In genomic region chr6:36666726-36667591, GRCh38 we compare ENCODE assay signal across 8 cellular contexts. TPM values are rescaled to one million over a fixed set of nuclear protein-coding genes. Genes with fewer than 3 reads are reported as not detected.
DNase-seq lines count a peak whose midpoint lies in the region; ATAC-seq, FAIRE-seq and TF ChIP-seq lines count a peak whose summit lies in the region.

No MANE protein-coding gene starts in this region.

- DNase-seq in COLO829 (ENCODE audit: low spot score) = peak; percentile 83
- DNase-seq in NCI-H774 (lab: John Stamatoyannopoulos, UW) = peak; percentile 63
- peak; percentile 97 for DNase-seq in choroid plexus epithelial cell (ENCODE audit: low read depth)
- peak; percentile 93 for DNase-seq in HepG2 (ENCODE audit: low spot score)
- peak; percentile 85 to 89 for DNase-seq in tibial artery
- no peak for DNase-seq in activated CD8-positive, alpha-beta T cell treated with anti-CD3 and anti-CD28 coated beads, Interleukin-2, amount 10 ng/mL, durations not matched to agents 7 days and 5 days

- TF ChIP-seq EP300 in HepG2 (IDR thresholded peaks at IDR 0.05; ENCODE audit: low read depth in 2 of 2, low read length in 2 of 2) (peak; percentile 36 to 80; a peak in 2 of 4 replicates), HepG2 (CRISPR knock-in tag; IDR thresholded peaks at IDR 0.05; ENCODE audit: borderline replicate concordance) (peak; percentile 91)

- H3K36me3 Mint-ChIP-seq in activated CD8-positive, alpha-beta T cell treated with anti-CD3 and anti-CD28 coated beads, Interleukin-2, amount 10 ng/mL, durations not matched to agents 7 days and 5 days (ENCODE audit: low read depth) = no peaks in the 10 kb centered on the region

- H3K9ac ChIP-seq in HepG2 (ENCODE audit: insufficient read depth, low read depth, low read length) = peak overlapping the region; percentile 61

- no peaks in the 10 kb centered on the region for H3K9me3 Mint-ChIP-seq in activated CD8-positive, alpha-beta T cell treated with anti-CD3 and anti-CD28 coated beads, Interleukin-2, amount 10 ng/mL, durations not matched to agents 7 days and 5 days (ENCODE audit: insufficient read depth)

- BruUV-seq in HepG2 (replicated peaks; lab: Mats Ljungman, UMichigan) = TSS peak; percentile 99

- peak; percentile 43 to 66; a peak in 2 of 4 replicates for TF ChIP-seq POLR2A in HepG2 (IDR thresholded peaks at IDR 0.05; ENCODE audit: insufficient read depth in 1 of 2, low read depth in 2 of 2, low read length in 2 of 2)

- H3K4me3 ChIP-seq in choroid plexus epithelial cell (ENCODE audit: low read depth, low read length) = no peak overlapping the region
- H3K4me3 ChIP-seq in HepG2 (replicated peaks in 1 of 3; ENCODE audit: insufficient read depth in 1 of 3, low read depth in 2 of 3, low read length in 3 of 3) = no peak overlapping the region
- H3K4me3 ChIP-seq in tibial artery = no peak overlapping the region

- 0 out of 2 replicates have a peak, but pooled peaks have one; percentile 31 for TF ChIP-seq RAD21 in HepG2 (CRISPR knock-in tag; IDR thresholded peaks at IDR 0.05)

- intact Hi-C loops in HepG2 (cut with micrococcal nuclease; ENCODE audit: unreplicated experiment) (no loop called here), tibial artery (cut with DNase I; ENCODE audit: low total_unique reads) (no loop called here)

- H3K4me1 ChIP-seq in HepG2 (ENCODE audit: insufficient read depth, low read length) = peaks cover 89% of the 10 kb centered on the region
- peaks cover 0 to 16% (median 10%) of the 10 kb centered on the region in 4 donors for H3K4me1 ChIP-seq in tibial artery

- 18% methylated on average over 10 of the region's 10 CpGs for WGBS in HepG2 (ENCODE audit: low lambda C conversion rate)

- H4K20me1 ChIP-seq in HepG2 (ENCODE audit: insufficient read depth, low read length) = no peaks in the 10 kb centered on the region

- H3K36me3 ChIP-seq in HepG2 (replicated peaks in 1 of 2; ENCODE audit: control insufficient read depth in 1 of 2, insufficient read depth in 2 of 2, low read length in 2 of 2) (no peaks in the 10 kb centered on the region), tibial artery (no peaks in the 10 kb centered on the region)

- ATAC-seq in GM19452 (IDR thresholded peaks at IDR 0.05; ENCODE audit: unreplicated experiment) (peak; percentile 81), HG03520 (IDR thresholded peaks at IDR 0.05; ENCODE audit: unreplicated experiment) (peak; percentile 71), HepG2 (peak; percentile 90)
- no peak for ATAC-seq in activated CD8-positive, alpha-beta T cell treated with anti-CD3 and anti-CD28 coated beads, Interleukin-2, amount 10 ng/mL, durations not matched to agents 7 days and 5 days

- POLR2A ChIA-PET in HepG2 (lab: Yijun Ruan, JAX) = interaction anchor here (0.8 to 8.1 kb wide), 16 partner anchors 11 to 226 kb away, joined by 3 to 383 read pairs (median 4); partner anchors contain the start of gene CDKN1A
- POLR2A ChIA-PET in activated CD8-positive, alpha-beta T cell treated with anti-CD3 and anti-CD28 coated beads, Interleukin-2, amount 10 ng/mL, durations not matched to agents 7 days and 5 days (lab: Charles Lee) = interaction anchor here (1.3 kb wide), 1 partner anchor 11 kb away, joined by 4 read pairs; the partner anchor contains the start of gene CDKN1A

- CTCF ChIA-PET in HepG2 (lab: Yijun Ruan, JAX; ENCODE audit: low intra/inter-chr PET ratio, low total read pairs) = no interaction called here
- CTCF ChIA-PET in activated CD8-positive, alpha-beta T cell treated with anti-CD3 and anti-CD28 coated beads, Interleukin-2, amount 10 ng/mL, durations not matched to agents 7 days and 5 days (lab: Charles Lee) = interaction anchor here (0.8 to 1.2 kb wide), 6 partner anchors 10 to 89 kb away, joined by 3 to 4 read pairs (median 3); partner anchors contain the start of gene CDKN1A

- H3K27me3 Mint-ChIP-seq in activated CD8-positive, alpha-beta T cell treated with anti-CD3 and anti-CD28 coated beads, Interleukin-2, amount 10 ng/mL, durations not matched to agents 7 days and 5 days (ENCODE audit: low read depth) = peaks cover 5% of the 10 kb centered on the region

- TF ChIP-seq CTCF in choroid plexus epithelial cell (conservative IDR thresholded peaks at IDR 0.05; ENCODE audit: low read depth, low read length) = peak; percentile 11
- peak; percentile 55 for TF ChIP-seq CTCF in HepG2 (CRISPR knock-in tag; IDR thresholded peaks at IDR 0.05)
- no peak for TF ChIP-seq CTCF in tibial artery (IDR thresholded peaks at IDR 0.05)

- no peak overlapping the region for H2AFZ ChIP-seq in HepG2 (ENCODE audit: low read length)

- H3K9me3 ChIP-seq in HepG2 (ENCODE audit: low read length) (no peaks in the 10 kb centered on the region), tibial artery (no peaks in the 10 kb centered on the region)

- H3K27ac ChIP-seq in HepG2 (ENCODE audit: extremely low read length, insufficient read depth, low read length) (peak overlapping the region; percentile 77), tibial artery (peak overlapping the region; percentile 4 to 14)

- H3K27me3 ChIP-seq in HepG2 (ENCODE audit: control insufficient read depth in 1 of 2, insufficient read depth in 2 of 2, low read length in 2 of 2) (peaks cover 0 to 9% of the 10 kb centered on the region in 2 experiments; a peak in 2 of 5 replicates), tibial artery (peaks cover 0 to 2% of the 10 kb centered on the region in 2 donors)

- H3K4me1 Mint-ChIP-seq in activated CD8-positive, alpha-beta T cell treated with anti-CD3 and anti-CD28 coated beads, Interleukin-2, amount 10 ng/mL, durations not matched to agents 7 days and 5 days (ENCODE audit: low read depth) = peaks cover 21% of the 10 kb centered on the region

- no peak overlapping the region for H3K4me3 Mint-ChIP-seq in activated CD8-positive, alpha-beta T cell treated with anti-CD3 and anti-CD28 coated beads, Interleukin-2, amount 10 ng/mL, durations not matched to agents 7 days and 5 days

- FAIRE-seq in HepG2 (lab: Jason Lieb, UNC) = peak; percentile 77

- peak overlapping the region; percentile 46 for H3K4me2 ChIP-seq in HepG2 (ENCODE audit: low read depth, low read length)

- in situ Hi-C loops in HepG2 (cut with HindIII; ENCODE audit: extremely low pct_ligation_motif_present, low pct_unique_long_range_greater_than_20kb) = no loop called here

- H3K27ac Mint-ChIP-seq in activated CD8-positive, alpha-beta T cell treated with anti-CD3 and anti-CD28 coated beads, Interleukin-2, amount 10 ng/mL, durations not matched to agents 7 days and 5 days = no peak overlapping the region

- no peaks in the 10 kb centered on the region for H3K79me2 ChIP-seq in HepG2 (ENCODE audit: insufficient read depth, low read length)

RNA-seq across cellular contexts. Expression of gene CDKN1A, which starts 11.6 kb away (rescaled TPM):
- total RNA-seq in HepG2 (2016; rRNA removed; fragmentation: Illumina TruSeq; extraction: Trizol) = 56.0 and 60.7 TPM in 2 replicates
- 14.1 and 14.6 TPM in 2 replicates for total RNA-seq in HepG2 (2016; cell fraction: cytosol; rRNA removed; fragmentation: Illumina TruSeq; extraction: Trizol; ENCODE audit: low read depth)
- 60.2 and 60.7 TPM in 2 replicates for total RNA-seq in HepG2 (2016; cell fraction: insoluble cytoplasmic fraction; rRNA removed; fragmentation: Illumina TruSeq; extraction: Trizol)
- 35.8 and 37.2 TPM in 2 replicates for total RNA-seq in HepG2 (2016; cell fraction: membrane; rRNA removed; fragmentation: Illumina TruSeq; extraction: Trizol)
- 39.4 and 41.1 TPM in 2 replicates for total RNA-seq in HepG2 (2016; cell fraction: nucleus; rRNA removed; fragmentation: Illumina TruSeq; extraction: Trizol)
- polyA plus RNA-seq in HepG2 (2011; rRNA removed) = 92.1 and 131 TPM in 2 replicates
- 101 and 109 TPM in 2 replicates for polyA plus RNA-seq in HepG2 (2011; cell fraction: cytosol; rRNA removed)
- 99.7 and 130 TPM in 2 replicates for polyA plus RNA-seq in HepG2 (2011; cell fraction: nucleus; rRNA removed)
- polyA plus RNA-seq in HepG2 (2012) = 25.4 and 74.5 TPM in 2 replicates
- polyA plus RNA-seq in HepG2 (2016; cell fraction: cytosol; fragmentation: Illumina TruSeq; extraction: Trizol; ENCODE audit: low read depth) = 11.7 and 12.8 TPM in 2 replicates
- polyA plus RNA-seq in HepG2 (2016; cell fraction: insoluble cytoplasmic fraction; fragmentation: Illumina TruSeq; extraction: Trizol; ENCODE audit: low read depth) = 67.9 and 74.3 TPM in 2 replicates
- polyA plus RNA-seq in HepG2 (2016; cell fraction: membrane; fragmentation: Illumina TruSeq; extraction: Trizol; ENCODE audit: low read depth) = 27.1 and 27.5 TPM in 2 replicates
- polyA plus RNA-seq in HepG2 (2016; cell fraction: nucleus; fragmentation: Illumina TruSeq; extraction: Trizol; ENCODE audit: insufficient read depth, low read depth) = 70.1 and 78.2 TPM in 2 replicates
- 52.9 and 74.7 TPM in 2 replicates for polyA minus RNA-seq in HepG2 (2011; rRNA and poly(A)+ RNA removed; ENCODE audit: low replicate concordance)
- 33.1 and 37.9 TPM in 2 replicates for polyA minus RNA-seq in HepG2 (2011; cell fraction: cytosol; rRNA and poly(A)+ RNA removed)
- polyA minus RNA-seq in HepG2 (2011; cell fraction: nucleus; rRNA and poly(A)+ RNA removed) = 23.8 and 39.9 TPM in 2 replicates
- 10 to 100 TPM; 43.4 to 44.2 TPM for total RNA-seq in activated CD8-positive, alpha-beta T cell treated with anti-CD3 and anti-CD28 coated beads, Interleukin-2, amount 10 ng/mL, durations not matched to agents 7 days and 5 days

RNA-seq across cellular contexts. Expression of gene RAB44, which starts 30.7 kb away (rescaled TPM):
- total RNA-seq in HepG2 (2016; rRNA removed; fragmentation: Illumina TruSeq; extraction: Trizol) = not detected in 2 replicates
- total RNA-seq in HepG2 (2016; cell fraction: cytosol; rRNA removed; fragmentation: Illumina TruSeq; extraction: Trizol; ENCODE audit: low read depth) = not detected in 2 replicates
- not detected in 2 replicates for total RNA-seq in HepG2 (2016; cell fraction: insoluble cytoplasmic fraction; rRNA removed; fragmentation: Illumina TruSeq; extraction: Trizol)
- not detected in 2 replicates for total RNA-seq in HepG2 (2016; cell fraction: membrane; rRNA removed; fragmentation: Illumina TruSeq; extraction: Trizol)
- total RNA-seq in HepG2 (2016; cell fraction: nucleus; rRNA removed; fragmentation: Illumina TruSeq; extraction: Trizol) = not detected in 2 replicates
- polyA plus RNA-seq in HepG2 (2011; rRNA removed) = not detected in 2 replicates
- polyA plus RNA-seq in HepG2 (2011; cell fraction: cytosol; rRNA removed) = not detected in 2 replicates
- 0.09 TPM in 1 of 2 replicates, not detected in the other for polyA plus RNA-seq in HepG2 (2011; cell fraction: nucleus; rRNA removed)
- polyA plus RNA-seq in HepG2 (2012) = not detected in 2 replicates
- not detected in 2 replicates for polyA plus RNA-seq in HepG2 (2016; cell fraction: cytosol; fragmentation: Illumina TruSeq; extraction: Trizol; ENCODE audit: low read depth)
- not detected in 2 replicates for polyA plus RNA-seq in HepG2 (2016; cell fraction: insoluble cytoplasmic fraction; fragmentation: Illumina TruSeq; extraction: Trizol; ENCODE audit: low read depth)
- polyA plus RNA-seq in HepG2 (2016; cell fraction: membrane; fragmentation: Illumina TruSeq; extraction: Trizol; ENCODE audit: low read depth) = not detected in 2 replicates
- polyA plus RNA-seq in HepG2 (2016; cell fraction: nucleus; fragmentation: Illumina TruSeq; extraction: Trizol; ENCODE audit: insufficient read depth, low read depth) = 0.13 TPM in 1 of 2 replicates, not detected in the other
- polyA minus RNA-seq in HepG2 (2011; rRNA and poly(A)+ RNA removed; ENCODE audit: low replicate concordance) = 0.02 TPM in 1 of 2 replicates, not detected in the other
- not detected in 2 replicates for polyA minus RNA-seq in HepG2 (2011; cell fraction: cytosol; rRNA and poly(A)+ RNA removed)
- polyA minus RNA-seq in HepG2 (2011; cell fraction: nucleus; rRNA and poly(A)+ RNA removed) = 0.13 TPM in 1 of 2 replicates, not detected in the other
- total RNA-seq in activated CD8-positive, alpha-beta T cell treated with anti-CD3 and anti-CD28 coated beads, Interleukin-2, amount 10 ng/mL, durations not matched to agents 7 days and 5 days = not detected

Comparison
In these comparisons a context has a peak if more than half of its experiments do, and no peak if none do; other contexts are left out.
1. CTCF ChIP-seq: peak in choroid plexus epithelial cell (single experiment) and HepG2 (single experiment); none in tibial artery (0 of 2).